ENCODE assay signal across 22 cellular contexts in genomic region chr4:70297581-70297980, GRCh38. TPM values are rescaled to one million over a fixed set of nuclear protein-coding genes. Genes with fewer than 3 reads are reported as not detected.
A peak's percentile ranks its signal among the peaks of the same experiment; 100 is the strongest.
DNase-seq lines count a peak whose midpoint lies in the region; ATAC-seq and TF ChIP-seq lines count a peak whose summit lies in the region.
"Had no signal": no experiment of that assay in that cellular context is flagged by ENCODE, and none has a peak within 500 bp of the region (broad histone marks: within the 10 kb centered on the region; RNA-seq: fewer than 3 reads in every experiment).

No MANE protein-coding gene starts in this region.

- ATAC-seq in activated CD8-positive, alpha-beta memory T cell treated with anti-CD3 and anti-CD28 coated beads, Interleukin-2, amount 10 ng/mL, durations not matched to agents 7 days and 5 days, result no peak
- ATAC-seq: A549; CD8-positive, alpha-beta T cell had no signal

- peaks cover 6% of the 10 kb centered on the region for H3K9me3 Mint-ChIP-seq in mesothelial cell of epicardium
- H3K9me3 Mint-ChIP-seq in activated CD8-positive, alpha-beta memory T cell treated with anti-CD3 and anti-CD28 coated beads, Interleukin-2, amount 10 ng/mL, durations not matched to agents 7 days and 5 days (ENCODE audit: low read depth), result peaks cover 3% of the 10 kb centered on the region

- DNase-seq in MM.1S (peak; percentile 78), RPMI8226 (peak; percentile 72), mesothelial cell of epicardium (ENCODE audit: low spot score in 2 of 2, unreplicated experiment in 2 of 2) (no peak), DMS53 treated with DMSO at 0.1 percent for 48 hours (lab: John Stamatoyannopoulos, UW; ENCODE audit: unreplicated experiment) (no peak), kidney tubule cell (ENCODE audit: low spot score) (no peak)
- no peak for DNase-seq in activated CD8-positive, alpha-beta memory T cell treated with anti-CD3 and anti-CD28 coated beads, Interleukin-2, amount 10 ng/mL, durations not matched to agents 7 days and 5 days
- DNase-seq in stimulated activated CD4-positive, alpha-beta T cell treated with anti-CD3 and anti-CD28 coated beads, Interleukin-4, amount 100 ng/mL, for 1 hour, result no peak
- DNase-seq: AML-193; Caco-2; Calu3; CD4-positive, alpha-beta T cell; CD8-positive, alpha-beta T cell; DMS79; DND-41; GF-D8 had no signal

- H3K4me1 Mint-ChIP-seq in mesothelial cell of epicardium, result peaks cover 16% of the 10 kb centered on the region
- no peaks in the 10 kb centered on the region for H3K4me1 Mint-ChIP-seq in activated CD8-positive, alpha-beta memory T cell treated with anti-CD3 and anti-CD28 coated beads, Interleukin-2, amount 10 ng/mL, durations not matched to agents 7 days and 5 days
- H3K4me1 Mint-ChIP-seq: B cell had no signal

- H3K27me3 Mint-ChIP-seq in mesothelial cell of epicardium (ENCODE audit: low read depth), result peaks cover 23% of the 10 kb centered on the region
- no peaks in the 10 kb centered on the region for H3K27me3 Mint-ChIP-seq in activated CD8-positive, alpha-beta memory T cell treated with anti-CD3 and anti-CD28 coated beads, Interleukin-2, amount 10 ng/mL, durations not matched to agents 7 days and 5 days
- H3K27me3 Mint-ChIP-seq: B cell; CD4-positive, alpha-beta T cell had no signal

- no peaks in the 10 kb centered on the region for H3K36me3 ChIP-seq in DOHH2 (ENCODE audit: control insufficient read depth, low read length)
- no peaks in the 10 kb centered on the region for H3K36me3 ChIP-seq in MM.1S (replicated peaks; ENCODE audit: insufficient read depth, low read length)
- H3K36me3 ChIP-seq: BLaER1 treated with 17β-estradiol and CSF1 and Interleukin-3, amounts not matched to agents 10 nM and 100 nM had no signal

- CTCF ChIA-PET in activated CD8-positive, alpha-beta memory T cell treated with anti-CD3 and anti-CD28 coated beads, Interleukin-2, amount 10 ng/mL, durations not matched to agents 7 days and 5 days (lab: Charles Lee), result no interaction called here

- H3K4me3 Mint-ChIP-seq in mesothelial cell of epicardium, result no peak overlapping the region
- no peak overlapping the region for H3K4me3 Mint-ChIP-seq in activated CD8-positive, alpha-beta memory T cell treated with anti-CD3 and anti-CD28 coated beads, Interleukin-2, amount 10 ng/mL, durations not matched to agents 7 days and 5 days
- H3K4me3 Mint-ChIP-seq: B cell; CD4-positive, alpha-beta T cell; CD8-positive, alpha-beta T cell had no signal

- H3K4me1 ChIP-seq in DOHH2 (ENCODE audit: control insufficient read depth, low read length) (peaks cover 24% of the 10 kb centered on the region), MM.1S (ENCODE audit: low read length) (peaks cover 49% of the 10 kb centered on the region)
- H3K4me1 ChIP-seq: A549; BLaER1 treated with 17β-estradiol and CSF1 and Interleukin-3, amounts not matched to agents 10 nM and 100 nM; Caco-2 had no signal

- H3K4me3 ChIP-seq in DOHH2 (ENCODE audit: low read length) (0 out of 2 replicates have a peak overlapping the region, but pooled peaks have one; percentile 7), MM.1S (ENCODE audit: low read length) (peak overlapping the region; percentile 8)
- H3K4me3 ChIP-seq: A549; BLaER1 treated with 17β-estradiol and CSF1 and Interleukin-3, amounts not matched to agents 10 nM and 100 nM had no signal

- H3K27ac ChIP-seq in DOHH2 (ENCODE audit: low read depth, low read length), result no peak overlapping the region
- peak overlapping the region; percentile 87 for H3K27ac ChIP-seq in MM.1S (ENCODE audit: low read length)
- H3K27ac ChIP-seq: 22Rv1; A549; BLaER1 treated with 17β-estradiol and CSF1 and Interleukin-3, amounts not matched to agents 10 nM and 100 nM; C4-2B had no signal

- H3F3A ChIP-seq in DOHH2 (ENCODE audit: control insufficient read depth, insufficient read depth) (no peaks in the 10 kb centered on the region), MM.1S (ENCODE audit: insufficient read depth, low read length) (peaks cover 20% of the 10 kb centered on the region)

- peak overlapping the region; percentile 44 for H2AFZ ChIP-seq in MM.1S (ENCODE audit: low read length)

- H3K36me3 Mint-ChIP-seq in mesothelial cell of epicardium, result no peaks in the 10 kb centered on the region
- H3K36me3 Mint-ChIP-seq in activated CD8-positive, alpha-beta memory T cell treated with anti-CD3 and anti-CD28 coated beads, Interleukin-2, amount 10 ng/mL, durations not matched to agents 7 days and 5 days, result no peaks in the 10 kb centered on the region
- H3K36me3 Mint-ChIP-seq: CD8-positive, alpha-beta T cell had no signal

- H3K4me2 ChIP-seq in DOHH2 (ENCODE audit: low read length) (peak overlapping the region; percentile 37), MM.1S (ENCODE audit: low read depth, low read length) (peak overlapping the region; percentile 66)
- H3K4me2 ChIP-seq: A549; BLaER1 treated with 17β-estradiol and CSF1 and Interleukin-3, amounts not matched to agents 10 nM and 100 nM had no signal

- peak overlapping the region; percentile 40; the same call in 1 of the 2 replicates for H3K9ac ChIP-seq in MM.1S (ENCODE audit: low read length)
- H3K9ac ChIP-seq: BLaER1 treated with 17β-estradiol and CSF1 and Interleukin-3, amounts not matched to agents 10 nM and 100 nM had no signal

- H3K79me2 ChIP-seq in DOHH2 (ENCODE audit: control insufficient read depth, low read length), result no peaks in the 10 kb centered on the region
- no peaks in the 10 kb centered on the region for H3K79me2 ChIP-seq in MM.1S (ENCODE audit: low read length)

- H3K27me3 ChIP-seq in DOHH2 (ENCODE audit: control insufficient read depth, low read length) (no peaks in the 10 kb centered on the region), MM.1S (replicated peaks; ENCODE audit: insufficient read depth, low read length) (no peaks in the 10 kb centered on the region)
- H3K27me3 ChIP-seq: BLaER1 treated with 17β-estradiol and CSF1 and Interleukin-3, amounts not matched to agents 10 nM and 100 nM had no signal

- H3K9me2 ChIP-seq in DOHH2 (replicated peaks; ENCODE audit: control insufficient read depth, low read length) (no peaks in the 10 kb centered on the region), MM.1S (replicated peaks; ENCODE audit: insufficient read depth, low read length) (no peaks in the 10 kb centered on the region)

- TF ChIP-seq CTCF in DOHH2 (IDR thresholded peaks at IDR 0.05; ENCODE audit: low read depth, low read length, poor library complexity, severe bottlenecking) (no peak), MM.1S (IDR thresholded peaks at IDR 0.05; ENCODE audit: low read length) (no peak), mesothelial cell of epicardium (IDR thresholded peaks at IDR 0.05; ENCODE audit: unreplicated experiment) (no peak)

- no peaks in the 10 kb centered on the region for H4K20me1 ChIP-seq in DOHH2 (ENCODE audit: control insufficient read depth, insufficient read depth, low read depth, low read length)
- no peaks in the 10 kb centered on the region for H4K20me1 ChIP-seq in MM.1S (ENCODE audit: insufficient read depth, low read length)
- H4K20me1 ChIP-seq: BLaER1 treated with 17β-estradiol and CSF1 and Interleukin-3, amounts not matched to agents 10 nM and 100 nM had no signal

- H3K9me3 ChIP-seq in DOHH2 (ENCODE audit: control insufficient read depth, insufficient read depth, low read length) (no peaks in the 10 kb centered on the region), MM.1S (replicated peaks; ENCODE audit: insufficient read depth, low read length) (no peaks in the 10 kb centered on the region)
- H3K9me3 ChIP-seq: A549; BLaER1 treated with 17β-estradiol and CSF1 and Interleukin-3, amounts not matched to agents 10 nM and 100 nM; Caco-2 had no signal

- peak overlapping the region; percentile 57 for H3K27ac Mint-ChIP-seq in mesothelial cell of epicardium
- H3K27ac Mint-ChIP-seq in activated CD8-positive, alpha-beta memory T cell treated with anti-CD3 and anti-CD28 coated beads, Interleukin-2, amount 10 ng/mL, durations not matched to agents 7 days and 5 days, result no peak overlapping the region
- H3K27ac Mint-ChIP-seq: B cell; CD4-positive, alpha-beta T cell; CD8-positive, alpha-beta T cell had no signal

RNA-seq across cellular contexts. Expression of gene CABS1, which starts 37.2 kb away (rescaled TPM):
- total RNA-seq in mesothelial cell of epicardium, result 0.69 to 1.2 TPM (median 1.1 TPM) in 3 replicates
- total RNA-seq in activated CD8-positive, alpha-beta memory T cell treated with anti-CD3 and anti-CD28 coated beads, Interleukin-2, amount 10 ng/mL, durations not matched to agents 7 days and 5 days, result not detected
- total RNA-seq: A172; B cell; Caco-2; Calu3; CD4-positive, alpha-beta T cell; CD8-positive, alpha-beta T cell had no signal

RNA-seq across cellular contexts. Expression of gene CSN3, which starts 55.2 kb away (rescaled TPM):
- total RNA-seq in mesothelial cell of epicardium, result not detected in 3 replicates
- total RNA-seq in activated CD8-positive, alpha-beta memory T cell treated with anti-CD3 and anti-CD28 coated beads, Interleukin-2, amount 10 ng/mL, durations not matched to agents 7 days and 5 days, result not detected
- total RNA-seq: A172; B cell; Caco-2; CD4-positive, alpha-beta T cell; CD8-positive, alpha-beta T cell had no signal

Comparison
In these comparisons a context has a peak if more than half of its experiments do, and no peak if none do; other contexts are left out.
1. DNase-seq: peak in MM.1S (single experiment) and RPMI8226 (single experiment); none in mesothelial cell of epicardium (0 of 2), activated CD8-positive, alpha-beta memory T cell treated with anti-CD3 and anti-CD28 coated beads, Interleukin-2, amount 10 ng/mL, durations not matched to agents 7 days and 5 days (single experiment), stimulated activated CD4-positive, alpha-beta T cell treated with anti-CD3 and anti-CD28 coated beads, Interleukin-4, amount 100 ng/mL, for 1 hour (single experiment), DMS53 treated with DMSO at 0.1 percent for 48 hours (single experiment) and kidney tubule cell (single experiment).